Comparison of ENCODE assay signal across 1 cellular context in the genomic region with DNA sequence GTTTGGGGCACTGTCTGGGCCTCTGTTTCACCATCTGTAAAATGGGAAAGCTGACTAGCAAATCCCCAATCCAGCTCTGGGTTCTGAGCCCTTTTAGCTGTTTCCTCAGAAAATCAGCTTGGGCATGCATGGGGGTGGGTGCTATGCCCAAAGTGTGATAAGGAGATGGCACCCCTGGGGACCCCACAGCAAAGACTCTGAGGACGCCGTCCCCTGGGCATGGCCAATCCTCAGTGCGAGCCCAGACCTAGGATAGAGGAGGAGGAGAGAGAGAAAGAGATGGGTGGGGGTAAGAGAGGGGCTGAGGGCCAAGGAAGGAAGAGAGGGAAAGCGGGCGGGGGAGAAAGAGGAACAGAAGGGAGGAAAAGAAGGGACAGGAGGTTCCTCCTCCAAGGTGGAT.
A peak's percentile ranks its signal among the peaks of the same experiment; 100 is the strongest.
TF ChIP-seq lines count a peak whose summit lies in the region.

No MANE protein-coding gene starts in this region.

TF ChIP-seq in HepG2, 621 proteins besides CTCF, POLR2A, EP300 and RAD21:
- TF ChIP-seq ZNF629 (CRISPR knock-in tag; conservative IDR thresholded peaks at IDR 0.05) (peak; percentile 36; the same call in 1 of the 2 replicates), NFE2L2 (IDR thresholded peaks at IDR 0.05; ENCODE audit: low read length) (no peak)
